In the genomic region with DNA sequence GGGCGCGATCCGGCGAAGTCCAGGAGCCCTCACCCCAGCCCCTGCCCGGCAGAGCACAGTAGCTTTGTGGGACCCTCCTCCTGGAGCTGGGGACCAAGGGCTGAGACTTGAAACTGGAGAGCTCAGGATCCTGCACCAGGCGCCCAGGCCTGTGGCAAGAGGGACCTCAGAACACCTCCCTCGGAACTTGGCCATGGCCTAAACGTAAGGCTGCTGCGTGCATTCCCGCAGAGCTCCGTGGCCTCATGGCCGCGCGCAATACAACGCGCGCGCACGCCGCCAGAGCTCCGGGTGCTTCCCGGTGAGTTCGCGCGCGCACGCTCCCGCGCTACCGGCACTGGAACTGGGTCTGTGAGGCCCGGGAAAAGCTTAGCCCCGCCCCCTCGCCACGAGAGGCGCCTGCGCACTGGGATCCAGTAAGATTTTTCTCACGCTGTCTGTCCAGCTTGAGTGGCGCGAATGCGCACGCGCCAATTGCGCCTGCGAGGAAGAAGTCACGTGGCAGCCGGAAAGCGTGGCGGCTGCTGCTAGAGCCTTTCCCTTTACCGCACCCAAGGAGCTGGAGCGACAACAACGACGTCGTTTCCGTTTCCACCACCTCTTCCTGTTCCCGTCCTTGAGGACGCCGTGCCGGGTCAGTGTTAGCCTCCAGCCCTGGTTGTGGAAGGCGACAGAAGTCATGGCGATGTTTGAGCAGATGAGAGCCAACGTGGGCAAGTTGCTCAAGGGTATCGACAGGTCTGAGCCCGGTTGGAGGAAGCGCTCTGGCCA, we compare ENCODE assay signal across 8 cellular contexts. TPM values are rescaled to one million over a fixed set of nuclear protein-coding genes. Genes with fewer than 3 reads are reported as not detected.
A peak's percentile ranks its signal among the peaks of the same experiment; 100 is the strongest.
DNase-seq lines count a peak whose midpoint lies in the region; ATAC-seq and TF ChIP-seq lines count a peak whose summit lies in the region.

A gene with protein sequence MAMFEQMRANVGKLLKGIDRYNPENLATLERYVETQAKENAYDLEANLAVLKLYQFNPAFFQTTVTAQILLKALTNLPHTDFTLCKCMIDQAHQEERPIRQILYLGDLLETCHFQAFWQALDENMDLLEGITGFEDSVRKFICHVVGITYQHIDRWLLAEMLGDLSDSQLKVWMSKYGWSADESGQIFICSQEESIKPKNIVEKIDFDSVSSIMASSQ (plus strand): TSS at position 599 of the 771 bp plus-strand sequence. CDS start 81 bp downstream, at position 680.

- no peaks in the 10 kb centered on the region for H3K27me3 ChIP-seq in smooth muscle cell (ENCODE audit: low read depth)

- H3K79me2 ChIP-seq in smooth muscle cell (ENCODE audit: low read depth) = peaks cover 25% of the 10 kb centered on the region

- no peaks in the 10 kb centered on the region for H3K9me3 ChIP-seq in smooth muscle cell (replicated peaks; ENCODE audit: low read depth)

- intact Hi-C loops in activated B cell treated with CpG ODN at 0.5 μM for 24 hours (cut with micrococcal nuclease) = loop anchor here (1.0 to 10.0 kb wide), 12 partner anchors 16 to 711 kb away; a partner anchor contains a TSS

- peak; percentile 97 for DNase-seq in ACHN
- DNase-seq in NCI-H345 (lab: John Stamatoyannopoulos, UW) = peak; percentile 100
- DNase-seq in activated B cell treated with CpG ODN at 0.5 μM for 24 hours = peak; percentile 97
- DNase-seq in caudate nucleus (lab: John Stamatoyannopoulos, UW) = peak; percentile 79 to 99 (median 98)
- peak; percentile 99 for DNase-seq in iPS-NIHi7 (ENCODE audit: extremely low spot score)
- peak; percentile 98 for DNase-seq in smooth muscle cell (lab: John Stamatoyannopoulos, UW; ENCODE audit: unreplicated experiment)

- no peaks in the 10 kb centered on the region for H4K20me1 ChIP-seq in smooth muscle cell (ENCODE audit: low read depth)

- H3K4me3 ChIP-seq in smooth muscle cell = peak within 1 kb of the TSS; percentile 79

- in situ Hi-C loops in ACHN (cut with HindIII; ENCODE audit: low pct_ligation_motif_present, low pct_unique_long_range_greater_than_20kb, low sequenced_read_pairs) = no loop called here

- no peaks in the 10 kb centered on the region for H3F3A ChIP-seq in smooth muscle cell (ENCODE audit: low read depth)

- 4% methylated on average over 64 of the region's 64 CpGs for WGBS in smooth muscle cell (ENCODE audit: low lambda C conversion rate)

- peak within 1 kb of the TSS; percentile 100 for H3K4me3 Mint-ChIP-seq in activated B cell treated with CpG ODN at 0.5 μM for 24 hours

- no peaks in the 10 kb centered on the region for H3K9me3 Mint-ChIP-seq in activated B cell treated with CpG ODN at 0.5 μM for 24 hours

- CTCF ChIA-PET in activated B cell treated with CpG ODN at 0.5 μM for 24 hours (lab: Charles Lee) = interaction anchor here (0.9 to 4.7 kb wide), 7 partner anchors 18 to 312 kb away, joined by 3 to 49 read pairs (median 7); a partner anchor contains a TSS

- H3K27me3 Mint-ChIP-seq in activated B cell treated with CpG ODN at 0.5 μM for 24 hours = no peaks in the 10 kb centered on the region

- H3K4me2 ChIP-seq in smooth muscle cell = peak within 1 kb of the TSS; percentile 96

- peaks cover 53% of the 10 kb centered on the region for H3K4me1 Mint-ChIP-seq in activated B cell treated with CpG ODN at 0.5 μM for 24 hours

- ATAC-seq in GM18907 (IDR thresholded peaks at IDR 0.05; ENCODE audit: unreplicated experiment) (peak; percentile 63), HG03175 (IDR thresholded peaks at IDR 0.05; ENCODE audit: unreplicated experiment) (peak; percentile 49), activated B cell treated with CpG ODN at 0.5 μM for 24 hours (ENCODE audit: low read depth) (peak; percentile 28)

- POLR2A ChIA-PET in activated B cell treated with CpG ODN at 0.5 μM for 24 hours (lab: Charles Lee) = interaction anchor here (0.6 to 3.9 kb wide), 29 partner anchors 8 to 817 kb away, joined by 3 to 45 read pairs (median 7); a partner anchor contains a TSS

- H3K36me3 ChIP-seq in smooth muscle cell (ENCODE audit: low read depth) = no peaks in the 10 kb centered on the region

- peaks cover 13% of the 10 kb centered on the region for H3K4me1 ChIP-seq in smooth muscle cell (ENCODE audit: low read depth)

- H3K27ac Mint-ChIP-seq in activated B cell treated with CpG ODN at 0.5 μM for 24 hours = peak within 1 kb of the TSS; percentile 97

- peak within 1 kb of the TSS; percentile 85 for H3K27ac ChIP-seq in caudate nucleus (ENCODE audit: low read depth, low read length)
- peak within 1 kb of the TSS; percentile 50 for H3K27ac ChIP-seq in smooth muscle cell (ENCODE audit: low read depth)

- peaks cover 66% of the 10 kb centered on the region for H3K36me3 Mint-ChIP-seq in activated B cell treated with CpG ODN at 0.5 μM for 24 hours (ENCODE audit: low read depth)

- TF ChIP-seq CTCF in activated B cell treated with CpG ODN at 0.5 μM for 24 hours (IDR thresholded peaks at IDR 0.05) (no peak), smooth muscle cell (IDR thresholded peaks at IDR 0.05; ENCODE audit: borderline replicate concordance, insufficient read depth, poor library complexity, severe bottlenecking) (no peak)

- peak within 1 kb of the TSS; percentile 80 for H2AFZ ChIP-seq in smooth muscle cell (ENCODE audit: low read depth)

- peak within 1 kb of the TSS; percentile 86 for H3K9ac ChIP-seq in smooth muscle cell (ENCODE audit: low read depth)

RNA-seq across cellular contexts. Expression of the gene that starts here (rescaled TPM):
- total RNA-seq in activated B cell treated with CpG ODN at 0.5 μM for 24 hours = 344 and 385 TPM in 2 replicates
- 324 and 334 TPM in 2 replicates for total RNA-seq in smooth muscle cell
- 178 and 181 TPM in 2 replicates for polyA plus RNA-seq in smooth muscle cell

Comparison
In these comparisons a context has a peak if more than half of its experiments do, and no peak if none do; other contexts are left out.
1. Peak in every context shown above with its lines: DNase-seq, ATAC-seq, H3K4me3 ChIP-seq and H3K27ac ChIP-seq.